ENCODE assay signal across 10 cellular contexts in genomic region chr5:126971455-126972019, GRCh38. TPM values are rescaled to one million over a fixed set of nuclear protein-coding genes. Genes with fewer than 3 reads are reported as not detected.
DNase-seq lines count a peak whose midpoint lies in the region; ATAC-seq and TF ChIP-seq lines count a peak whose summit lies in the region.
"Had no signal": no experiment of that assay in that cellular context is flagged by ENCODE, and none has a peak within 500 bp of the region (broad histone marks: within the 10 kb centered on the region; RNA-seq: fewer than 3 reads in every experiment).

No MANE protein-coding gene starts in this region.

- H3K36me3 ChIP-seq in SJCRH30: no peaks in the 10 kb centered on the region

- H3K27me3 ChIP-seq in SJCRH30: no peaks in the 10 kb centered on the region

- intact Hi-C loops in sciatic nerve (cut with DNase I): no loop called here
- intact Hi-C loops in MCF 10A (cut with micrococcal nuclease): no loop called here

- H3K36me3 Mint-ChIP-seq in T-helper 2 cell treated with Interferon-gamma antibody and Interleukin-4, amounts not matched to agents 5 μg/mL and 100 μg/mL, for 36 hours (ENCODE audit: low read depth): no peaks in the 10 kb centered on the region
- no peaks in the 10 kb centered on the region for H3K36me3 Mint-ChIP-seq in MCF 10A (ENCODE audit: insufficient read depth, unreplicated experiment)

- H3K4me1 Mint-ChIP-seq in T-helper 2 cell treated with Interferon-gamma antibody and Interleukin-4, amounts not matched to agents 5 μg/mL and 100 μg/mL, for 36 hours (ENCODE audit: low read depth): peaks cover 24% of the 10 kb centered on the region
- H3K4me1 Mint-ChIP-seq in MCF 10A (ENCODE audit: insufficient read depth, unreplicated experiment): peaks cover 24% of the 10 kb centered on the region

- DNase-seq in T-helper 2 cell treated with Interferon-gamma antibody and Interleukin-4, amounts not matched to agents 5 μg/mL and 100 μg/mL, for 36 hours (ENCODE audit: low spot score): no peak
- no peak for DNase-seq in T-helper 2 cell
- peak in 1 of 2 experiments; percentile 35 for DNase-seq in SJCRH30
- peak; percentile 19 for DNase-seq in fibroblast of peridontal ligament (ENCODE audit: extremely low read depth)
- DNase-seq in sciatic nerve (ENCODE audit: low spot score): no peak
- no peak for DNase-seq in stimulated activated CD4-positive, alpha-beta T cell treated with anti-CD3 and anti-CD28 coated beads, Interleukin-4, amount 100 ng/mL, for 24 hours
- no peak for DNase-seq in MCF 10A (ENCODE audit: unreplicated experiment)
- DNase-seq: islet precursor cell, NCI-H446 had no signal

- H3K9me3 ChIP-seq in SJCRH30 (replicated peaks): no peaks in the 10 kb centered on the region

- no peaks in the 10 kb centered on the region for H3K9me3 Mint-ChIP-seq in T-helper 2 cell treated with Interferon-gamma antibody and Interleukin-4, amounts not matched to agents 5 μg/mL and 100 μg/mL, for 36 hours
- peaks cover 7% of the 10 kb centered on the region for H3K9me3 Mint-ChIP-seq in MCF 10A (ENCODE audit: unreplicated experiment)

- H3K4me1 ChIP-seq in SJCRH30: peaks cover 51% of the 10 kb centered on the region

- peak; percentile 48 for ATAC-seq in sciatic nerve
- ATAC-seq in GM21723 (IDR thresholded peaks at IDR 0.05; ENCODE audit: unreplicated experiment): no peak

- no peak overlapping the region for H3K4me3 Mint-ChIP-seq in T-helper 2 cell treated with Interferon-gamma antibody and Interleukin-4, amounts not matched to agents 5 μg/mL and 100 μg/mL, for 36 hours
- no peak overlapping the region for H3K4me3 Mint-ChIP-seq in MCF 10A (ENCODE audit: unreplicated experiment)

- H3K27me3 Mint-ChIP-seq in T-helper 2 cell treated with Interferon-gamma antibody and Interleukin-4, amounts not matched to agents 5 μg/mL and 100 μg/mL, for 36 hours (ENCODE audit: low read depth): no peaks in the 10 kb centered on the region
- no peaks in the 10 kb centered on the region for H3K27me3 Mint-ChIP-seq in MCF 10A (ENCODE audit: insufficient read depth, unreplicated experiment)

- no peak overlapping the region for H3K4me3 ChIP-seq in SJCRH30

- CTCF ChIA-PET in MCF 10A (lab: Yijun Ruan, JAX): interaction anchor here (0.7 kb wide), 2 partner anchors 351 to 469 kb away, joined by 3 to 4 read pairs; no protein-coding TSS in a partner anchor

- peak overlapping the region; percentile 33 for H3K27ac Mint-ChIP-seq in T-helper 2 cell treated with Interferon-gamma antibody and Interleukin-4, amounts not matched to agents 5 μg/mL and 100 μg/mL, for 36 hours
- H3K27ac Mint-ChIP-seq in MCF 10A (ENCODE audit: low read depth, unreplicated experiment): no peak overlapping the region

- POLR2A ChIA-PET in MCF 10A (lab: Yijun Ruan, JAX): interaction anchor here (1.4 kb wide), 1 partner anchor 44 kb away, joined by 3 read pairs; no protein-coding TSS in a partner anchor

- BruUV-seq in MCF 10A (replicated peaks; lab: Mats Ljungman, UMichigan): no TSS peak

- TF ChIP-seq CTCF in MCF 10A (IDR thresholded peaks at IDR 0.05; ENCODE audit: unreplicated experiment): no peak

- H3K27ac ChIP-seq in SJCRH30: peak overlapping the region; percentile 7; the same call in 1 of the 2 replicates

RNA-seq across cellular contexts. Expression of gene MARCHF3, which starts 58.8 kb away (rescaled TPM):
- total RNA-seq in SJCRH30 (2014; rRNA removed; shearing (Covaris generic)): 35.0 and 40.8 TPM in 2 replicates
- total RNA-seq in sciatic nerve: 14.8 TPM
- total RNA-seq in MCF 10A (2022): 5.4 and 6.9 TPM in 2 replicates
